15 cellular contexts compared by ENCODE assay signal in the genomic region with DNA sequence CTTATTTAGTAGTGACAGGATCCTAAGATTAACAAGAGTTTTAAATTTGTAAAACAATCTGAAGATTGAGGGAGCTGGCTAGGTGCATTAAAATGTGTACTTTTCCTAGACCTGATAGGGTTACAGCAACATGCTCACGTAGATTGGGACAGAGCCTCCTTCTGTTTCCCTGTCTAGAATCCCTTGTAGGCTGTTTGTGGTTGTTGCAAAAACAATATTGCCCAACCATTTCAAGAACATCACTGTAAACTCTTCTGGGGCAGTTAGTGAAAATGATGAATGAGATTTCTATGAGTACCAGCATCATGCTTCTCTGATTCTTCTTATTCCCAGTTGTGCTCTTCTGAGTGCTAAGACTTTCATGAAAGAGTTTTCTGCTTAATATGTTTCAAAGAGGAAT. TPM values are rescaled to one million over a fixed set of nuclear protein-coding genes. Genes with fewer than 3 reads are reported as not detected.
A peak's percentile ranks its signal among the peaks of the same experiment; 100 is the strongest.
DNase-seq lines count a peak whose midpoint lies in the region; ATAC-seq lines count a peak whose summit lies in the region.
"Had no signal": no experiment of that assay in that cellular context is flagged by ENCODE, and none has a peak within 500 bp of the region (broad histone marks: within the 10 kb centered on the region; RNA-seq: fewer than 3 reads in every experiment).

No MANE protein-coding gene starts in this region.

- intact Hi-C loops in right cardiac atrium (cut with DNase I): no loop called here

- ATAC-seq in HG03521 (IDR thresholded peaks at IDR 0.05; ENCODE audit: unreplicated experiment) (no peak), right cardiac atrium (no peak)
- ATAC-seq: GM12878 had no signal

- H3K9me3 ChIP-seq in right cardiac atrium (ENCODE audit: control insufficient read depth, low read length): no peaks in the 10 kb centered on the region
- H3K9me3 ChIP-seq: BLaER1 treated with 17β-estradiol and CSF1 and Interleukin-3, amounts not matched to agents 10 nM and 100 nM; HAP-1 had no signal

- H3K27ac ChIP-seq in right cardiac atrium (ENCODE audit: low read length): no peak overlapping the region
- H3K27ac ChIP-seq: BLaER1 treated with 17β-estradiol and CSF1 and Interleukin-3, amounts not matched to agents 10 nM and 100 nM had no signal

- 86% methylated on average over 1 of the region's 1 CpG for WGBS in right cardiac atrium

- no peaks in the 10 kb centered on the region for H3K27me3 ChIP-seq in right cardiac atrium (ENCODE audit: control insufficient read depth, insufficient read depth)
- H3K27me3 ChIP-seq: BLaER1 treated with 17β-estradiol and CSF1 and Interleukin-3, amounts not matched to agents 10 nM and 100 nM had no signal

- no peaks in the 10 kb centered on the region for H3K4me1 ChIP-seq in right cardiac atrium (ENCODE audit: control insufficient read depth, insufficient read depth, low read length)
- H3K4me1 ChIP-seq: BLaER1 treated with 17β-estradiol and CSF1 and Interleukin-3, amounts not matched to agents 10 nM and 100 nM; HAP-1 had no signal

- H3K4me3 ChIP-seq in right cardiac atrium (ENCODE audit: low read length): no peak overlapping the region
- H3K4me3 ChIP-seq: BLaER1 treated with 17β-estradiol and CSF1 and Interleukin-3, amounts not matched to agents 10 nM and 100 nM; GM12878; HAP-1 had no signal

- peak; percentile 3 for DNase-seq in SIG-M5 treated with dmso at 0.1 percent for 504 hours (lab: John Stamatoyannopoulos, UW; ENCODE audit: unreplicated experiment)
- no peak for DNase-seq in SIG-M5 (lab: John Stamatoyannopoulos, UW)
- DNase-seq in amniotic epithelial cell (ENCODE audit: low read depth): peak; percentile 94
- DNase-seq in iris pigment epithelial cell (ENCODE audit: low read depth): peak; percentile 51
- DNase-seq in right cardiac atrium: no peak
- no peak for DNase-seq in hepatic stellate cell (ENCODE audit: low spot score)
- no peak for DNase-seq in mucosa of gallbladder (ENCODE audit: low spot score)
- DNase-seq: 8988T; Calu3; CD4-positive, CD25-positive, alpha-beta regulatory T cell; DMS79 had no signal

RNA-seq across cellular contexts. Expression of a gene that starts 14.7 kb away (rescaled TPM):
- total RNA-seq in right cardiac atrium (10 to 100 TPM; 20.8 to 31.1 (median 29.3) TPM), mucosa of gallbladder (58.6 TPM)
- polyA plus RNA-seq in right cardiac atrium: 3.9 TPM

RNA-seq across cellular contexts. Expression of a gene that starts 23.3 kb away (rescaled TPM):
- total RNA-seq in right cardiac atrium (10 to 100 TPM; 14.7 to 16.7 (median 15.7) TPM), mucosa of gallbladder (14.4 TPM)
- polyA plus RNA-seq in right cardiac atrium: 9.7 TPM

Comparison
In these comparisons a context has a peak if more than half of its experiments do, and no peak if none do; other contexts are left out.
1. DNase-seq: peak in SIG-M5 treated with dmso at 0.1 percent for 504 hours (single experiment), amniotic epithelial cell (single experiment) and iris pigment epithelial cell (single experiment); none in SIG-M5 (single experiment), right cardiac atrium (0 of 3), hepatic stellate cell (single experiment) and mucosa of gallbladder (single experiment).